28 cellular contexts compared by ENCODE assay signal in the genomic region with DNA sequence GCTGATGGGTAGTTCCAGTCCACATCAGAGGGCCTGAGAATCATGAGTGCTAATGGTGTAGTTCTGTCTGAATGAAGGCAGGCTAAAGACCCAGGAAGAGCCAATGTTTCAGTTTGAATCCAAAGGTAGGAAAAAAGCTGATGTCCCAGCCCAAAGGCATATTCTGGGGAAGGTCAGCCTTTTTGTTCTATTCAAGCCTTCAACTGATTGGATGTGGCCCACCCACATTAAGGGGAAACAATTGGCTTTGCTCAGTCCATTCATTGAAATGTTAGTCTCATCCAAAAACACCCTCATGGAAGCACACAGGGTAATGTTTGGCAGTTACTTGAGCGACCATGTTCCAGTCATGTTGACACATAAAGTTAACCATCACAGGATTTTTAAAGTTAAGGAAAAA.
"Had no signal": no experiment of that assay in that cellular context is flagged by ENCODE, and none has a peak within 500 bp of the region (broad histone marks: within the 10 kb centered on the region; RNA-seq: fewer than 3 reads in every experiment).

No MANE protein-coding gene starts in this region.

- DNase-seq: stimulated activated CD4-positive, alpha-beta T cell treated with anti-CD3 and anti-CD28 coated beads, Interleukin-2, amount 100 ng/mL, for 48 hours; stimulated activated CD4-positive, alpha-beta T cell treated with anti-CD3 and anti-CD28 coated beads, Interleukin-4, amount 100 ng/mL, for 1 hour; stimulated activated CD4-positive, alpha-beta T cell treated with anti-CD3 and anti-CD28 coated beads, Interleukin-4, amount 100 ng/mL, for 24 hours; stimulated activated CD4-positive, alpha-beta T cell treated with anti-CD3 and anti-CD28 coated beads, Interleukin-4, amount 100 ng/mL, for 4 hours; stimulated activated CD8-positive, alpha-beta memory T cell treated with anti-CD3 and anti-CD28 coated beads, Interleukin-4, amount 100 ng/mL, for 48 hours; stimulated activated naive B cell treated with anti-CD40 and anti-IgM and Interleukin-4, amounts not matched to agents 10 μg/mL and 1 μg/mL and 100 μg/mL, for 72 hours; stimulated activated naive CD4-positive, alpha-beta T cell; stimulated activated naive CD8-positive, alpha-beta T cell treated with anti-CD3 and anti-CD28 coated beads, Interleukin-15, amount 100 ng/mL, for 72 hours; stimulated activated naive CD8-positive, alpha-beta T cell treated with anti-CD3 and anti-CD28 coated beads, Interleukin-15, Interleukin-2, amounts not matched to agents 100 U/mL and 50 U/mL, for 24 hours; stomach; substantia nigra; testis; thyroid gland; tibial artery; transverse colon; trophoblast cell; upper lobe of left lung; upper lobe of right lung; uterus had no signal

- H3K36me3 Mint-ChIP-seq: stimulated activated effector memory CD8-positive, alpha-beta T cell treated with anti-CD3 and anti-CD28 coated beads, Interleukin-12 subunit alpha, Interleukin-12 subunit beta, amount 100 ng/mL, for 72 hours; stimulated activated memory B cell treated with anti-CD40 and anti-IgM and Interleukin-4, amounts not matched to agents 10 μg/mL and 1 μg/mL and 100 μg/mL, for 72 hours; stimulated activated naive B cell treated with anti-CD40 and anti-IgM and Interleukin-4, amounts not matched to agents 10 μg/mL and 1 μg/mL and 100 μg/mL, for 72 hours; type B pancreatic cell had no signal

- H3K27ac Mint-ChIP-seq: stimulated activated effector memory CD8-positive, alpha-beta T cell treated with anti-CD3 and anti-CD28 coated beads, Interleukin-12 subunit alpha, Interleukin-12 subunit beta, amount 100 ng/mL, for 72 hours; stimulated activated memory B cell treated with anti-CD40 and anti-IgM and Interleukin-4, amounts not matched to agents 10 μg/mL and 1 μg/mL and 100 μg/mL, for 72 hours; stimulated activated naive B cell treated with anti-CD40 and anti-IgM and Interleukin-4, amounts not matched to agents 10 μg/mL and 1 μg/mL and 100 μg/mL, for 72 hours; stimulated activated naive CD8-positive, alpha-beta T cell treated with anti-CD3 and anti-CD28 coated beads, Interleukin-15, amount 100 ng/mL, for 72 hours; stimulated activated naive CD8-positive, alpha-beta T cell treated with anti-CD3 and anti-CD28 coated beads, Interleukin-15, Interleukin-2, amounts not matched to agents 100 ng/mL and 50 ng/mL, for 24 hours; type B pancreatic cell had no signal

- H3K4me3 ChIP-seq: stomach, suprapubic skin, testis, thoracic aorta, thyroid gland, tibial artery, tibial nerve, transverse colon, upper lobe of left lung, upper lobe of right lung, uterus, vagina had no signal

- H3K9me3 Mint-ChIP-seq: stimulated activated effector memory CD8-positive, alpha-beta T cell treated with anti-CD3 and anti-CD28 coated beads, Interleukin-12 subunit alpha, Interleukin-12 subunit beta, amount 100 ng/mL, for 72 hours; stimulated activated memory B cell treated with anti-CD40 and anti-IgM and Interleukin-4, amounts not matched to agents 10 μg/mL and 1 μg/mL and 100 μg/mL, for 72 hours; stimulated activated naive B cell treated with anti-CD40 and anti-IgM and Interleukin-4, amounts not matched to agents 10 μg/mL and 1 μg/mL and 100 μg/mL, for 72 hours; stimulated activated naive CD8-positive, alpha-beta T cell treated with anti-CD3 and anti-CD28 coated beads, Interleukin-15, amount 100 ng/mL, for 72 hours; stimulated activated naive CD8-positive, alpha-beta T cell treated with anti-CD3 and anti-CD28 coated beads, Interleukin-15, Interleukin-2, amounts not matched to agents 100 ng/mL and 50 ng/mL, for 24 hours; type B pancreatic cell had no signal

- H3K27me3 Mint-ChIP-seq: stimulated activated naive CD8-positive, alpha-beta T cell treated with anti-CD3 and anti-CD28 coated beads, Interleukin-15, amount 100 ng/mL, for 72 hours had no signal

- ATAC-seq: stimulated activated effector memory CD8-positive, alpha-beta T cell treated with anti-CD3 and anti-CD28 coated beads, Interleukin-12 subunit alpha, Interleukin-12 subunit beta, amount 100 ng/mL, for 72 hours; stimulated activated memory B cell treated with anti-CD40 and anti-IgM and Interleukin-4, amounts not matched to agents 10 μg/mL and 1 μg/mL and 100 μg/mL, for 72 hours; stimulated activated naive B cell treated with anti-CD40 and anti-IgM and Interleukin-4, amounts not matched to agents 10 μg/mL and 1 μg/mL and 100 μg/mL, for 72 hours; stimulated activated naive CD8-positive, alpha-beta T cell treated with anti-CD3 and anti-CD28 coated beads, Interleukin-15, amount 100 ng/mL, for 72 hours; stimulated activated naive CD8-positive, alpha-beta T cell treated with anti-CD3 and anti-CD28 coated beads, Interleukin-15, Interleukin-2, amounts not matched to agents 100 U/mL and 50 U/mL, for 24 hours; upper lobe of right lung had no signal

- H3K9me3 ChIP-seq: stomach, suprapubic skin, testis, thoracic aorta, thyroid gland, tibial artery, tibial nerve, transverse colon, upper lobe of left lung, upper lobe of right lung, uterus, vagina had no signal

- FAIRE-seq: urothelium cell line had no signal

- H3K4me1 Mint-ChIP-seq: stimulated activated effector memory CD8-positive, alpha-beta T cell treated with anti-CD3 and anti-CD28 coated beads, Interleukin-12 subunit alpha, Interleukin-12 subunit beta, amount 100 ng/mL, for 72 hours; stimulated activated memory B cell treated with anti-CD40 and anti-IgM and Interleukin-4, amounts not matched to agents 10 μg/mL and 1 μg/mL and 100 μg/mL, for 72 hours; stimulated activated naive B cell treated with anti-CD40 and anti-IgM and Interleukin-4, amounts not matched to agents 10 μg/mL and 1 μg/mL and 100 μg/mL, for 72 hours; stimulated activated naive CD8-positive, alpha-beta T cell treated with anti-CD3 and anti-CD28 coated beads, Interleukin-15, amount 100 ng/mL, for 72 hours had no signal

- H3K27ac ChIP-seq: stomach, suprapubic skin, testis, thoracic aorta, thyroid gland, tibial artery, tibial nerve, transverse colon, upper lobe of left lung, upper lobe of right lung, uterus, vagina had no signal

- H3K27me3 ChIP-seq: stomach, suprapubic skin, testis, thyroid gland, tibial artery, tibial nerve, transverse colon, upper lobe of left lung, upper lobe of right lung, uterus, vagina had no signal

- H3K36me3 ChIP-seq: stomach, suprapubic skin, thoracic aorta, thyroid gland, tibial artery, tibial nerve, transverse colon, upper lobe of left lung, upper lobe of right lung, uterus, vagina had no signal

- H3K4me3 Mint-ChIP-seq: stimulated activated effector memory CD8-positive, alpha-beta T cell treated with anti-CD3 and anti-CD28 coated beads, Interleukin-12 subunit alpha, Interleukin-12 subunit beta, amount 100 ng/mL, for 72 hours; stimulated activated memory B cell treated with anti-CD40 and anti-IgM and Interleukin-4, amounts not matched to agents 10 μg/mL and 1 μg/mL and 100 μg/mL, for 72 hours; stimulated activated naive B cell treated with anti-CD40 and anti-IgM and Interleukin-4, amounts not matched to agents 10 μg/mL and 1 μg/mL and 100 μg/mL, for 72 hours; stimulated activated naive CD8-positive, alpha-beta T cell treated with anti-CD3 and anti-CD28 coated beads, Interleukin-15, amount 100 ng/mL, for 72 hours; stimulated activated naive CD8-positive, alpha-beta T cell treated with anti-CD3 and anti-CD28 coated beads, Interleukin-15, Interleukin-2, amounts not matched to agents 100 ng/mL and 50 ng/mL, for 24 hours; type B pancreatic cell had no signal

- H3K4me1 ChIP-seq: stomach, suprapubic skin, thyroid gland, tibial artery, tibial nerve, transverse colon, upper lobe of left lung, upper lobe of right lung, uterus, vagina had no signal
